Comparison of ENCODE assay signal across 1 cellular context in genomic region chr22:20184501-20185145, GRCh38.
TF ChIP-seq lines count a peak whose summit lies in the region.

No MANE protein-coding gene starts in this region.

TF ChIP-seq in IMR-90, 13 proteins besides CTCF, POLR2A, EP300 and RAD21:
- no peak for TF ChIP-seq ELK1 (IDR thresholded peaks at IDR 0.05; ENCODE audit: borderline replicate concordance, low read depth, low read length)
- no peak for TF ChIP-seq SMC3 (IDR thresholded peaks at IDR 0.05; ENCODE audit: low read depth, low read length)
- no peak for TF ChIP-seq CEBPB (IDR thresholded peaks at IDR 0.05; ENCODE audit: low read depth, low read length)
- no peak for TF ChIP-seq MAZ (IDR thresholded peaks at IDR 0.05; ENCODE audit: borderline replicate concordance, low read depth, low read length)
- TF ChIP-seq MXI1 (IDR thresholded peaks at IDR 0.05; ENCODE audit: borderline replicate concordance, low read depth, low read length): no peak
- TF ChIP-seq MAFK (IDR thresholded peaks at IDR 0.05; ENCODE audit: low read depth, low read length): no peak
- TF ChIP-seq NFE2L2 (IDR thresholded peaks at IDR 0.05; ENCODE audit: low read depth, low read length): no peak
- no peak for TF ChIP-seq RCOR1 (IDR thresholded peaks at IDR 0.05; ENCODE audit: insufficient replicate concordance, low read length)
- TF ChIP-seq, protein P1, sequence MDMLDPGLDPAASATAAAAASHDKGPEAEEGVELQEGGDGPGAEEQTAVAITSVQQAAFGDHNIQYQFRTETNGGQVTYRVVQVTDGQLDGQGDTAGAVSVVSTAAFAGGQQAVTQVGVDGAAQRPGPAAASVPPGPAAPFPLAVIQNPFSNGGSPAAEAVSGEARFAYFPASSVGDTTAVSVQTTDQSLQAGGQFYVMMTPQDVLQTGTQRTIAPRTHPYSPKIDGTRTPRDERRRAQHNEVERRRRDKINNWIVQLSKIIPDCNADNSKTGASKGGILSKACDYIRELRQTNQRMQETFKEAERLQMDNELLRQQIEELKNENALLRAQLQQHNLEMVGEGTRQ (IDR thresholded peaks at IDR 0.05; ENCODE audit: low read depth, low read length): no peak
- TF ChIP-seq FOS (IDR thresholded peaks at IDR 0.05; ENCODE audit: low read depth, low read length): no peak
- TF ChIP-seq BHLHE40 (IDR thresholded peaks at IDR 0.05; ENCODE audit: low read depth, low read length): no peak
- TF ChIP-seq CHD1 (IDR thresholded peaks at IDR 0.05; ENCODE audit: low read depth, low read length): no peak
- no peak for TF ChIP-seq RFX5 (IDR thresholded peaks at IDR 0.05; ENCODE audit: low read depth, low read length)
